Comparison of ENCODE assay signal across 1 cellular context in genomic region chr5:19880430-19880829, GRCh38.
TF ChIP-seq lines count a peak whose summit lies in the region.

No MANE protein-coding gene starts in this region.

TF ChIP-seq in WTC11, 78 proteins besides CTCF, POLR2A, EP300 and RAD21 (continued from another document):
- TF ChIP-seq PRDM15 (CRISPR knock-in tag; IDR thresholded peaks at IDR 0.05) (no peak), ZNF396 (CRISPR knock-in tag; IDR thresholded peaks at IDR 0.05; ENCODE audit: borderline replicate concordance) (no peak), SMAD4 (CRISPR knock-in tag; IDR thresholded peaks at IDR 0.05) (no peak), ZNF423 (CRISPR knock-in tag; IDR thresholded peaks at IDR 0.05) (no peak)
